ENCODE assay signal across 21 cellular contexts in genomic region chr6:63943826-63944225, GRCh38.
A peak's percentile ranks its signal among the peaks of the same experiment; 100 is the strongest.
DNase-seq lines count a peak whose midpoint lies in the region; ATAC-seq and TF ChIP-seq lines count a peak whose summit lies in the region.
"Had no signal": no experiment of that assay in that cellular context is flagged by ENCODE, and none has a peak within 500 bp of the region (broad histone marks: within the 10 kb centered on the region; RNA-seq: fewer than 3 reads in every experiment).

No MANE protein-coding gene starts in this region.

- H3K9ac ChIP-seq in neural progenitor cell: no peak overlapping the region

- no peaks in the 10 kb centered on the region for H3K9me2 ChIP-seq in GM23338 (ENCODE audit: insufficient read depth)

- no peak for TF ChIP-seq CTCF in GM23338 (conservative IDR thresholded peaks at IDR 0.05; ENCODE audit: low read depth in 2 of 2)
- no peak for TF ChIP-seq CTCF in WTC11 (IDR thresholded peaks at IDR 0.05)
- TF ChIP-seq CTCF in neural progenitor cell (IDR thresholded peaks at IDR 0.05): no peak

- H3K4me2 ChIP-seq in GM23338 (0 out of 2 replicates have a peak overlapping the region, but pooled peaks have one; percentile 31), neural progenitor cell (peak overlapping the region; percentile 62)

- CTCF ChIA-PET in WTC11 (lab: Charles Lee): interaction anchor here (1.0 kb wide), 1 partner anchor 17 kb away, joined by 3 read pairs; no protein-coding TSS in a partner anchor

- WGBS in iPS DF 6.9 (ENCODE audit: insufficient coverage, insufficient read length): no CpG with 5 or more reads among the region's 1 CpG

- H2AFZ ChIP-seq in GM23338: no peak overlapping the region
- no peak overlapping the region for H2AFZ ChIP-seq in neural progenitor cell (replicated peaks)

- H3K27me3 ChIP-seq in GM23338 (ENCODE audit: insufficient read depth) (no peaks in the 10 kb centered on the region), iPS DF 6.9 (ENCODE audit: control insufficient read depth, insufficient read depth, low read length) (no peaks in the 10 kb centered on the region), neural progenitor cell (no peaks in the 10 kb centered on the region)
- H3K27me3 ChIP-seq: Peyer's patch, SJSA1 had no signal

- peaks cover 18% of the 10 kb centered on the region for H3K4me1 Mint-ChIP-seq in GM23338
- peaks cover 23% of the 10 kb centered on the region for H3K4me1 Mint-ChIP-seq in WTC11
- H3K4me1 Mint-ChIP-seq in neural progenitor cell: peaks cover 47% of the 10 kb centered on the region
- H3K4me1 Mint-ChIP-seq: B cell; CD4-positive, CD25-positive, alpha-beta regulatory T cell had no signal

- POLR2A ChIA-PET in WTC11 (lab: Charles Lee): no interaction called here

- H3K36me3 ChIP-seq in GM23338 (ENCODE audit: insufficient read depth): no peaks in the 10 kb centered on the region
- no peaks in the 10 kb centered on the region for H3K36me3 ChIP-seq in iPS DF 6.9 (ENCODE audit: control insufficient read depth, insufficient read depth, low read length)
- H3K36me3 ChIP-seq in neural progenitor cell: no peaks in the 10 kb centered on the region
- H3K36me3 ChIP-seq: Peyer's patch, SJSA1 had no signal

- H3K9me3 ChIP-seq in iPS DF 6.9 (ENCODE audit: control insufficient read depth, insufficient read depth, low read length) (no peaks in the 10 kb centered on the region), neural progenitor cell (ENCODE audit: low read depth) (no peaks in the 10 kb centered on the region)
- H3K9me3 ChIP-seq: Peyer's patch, SJSA1 had no signal

- H3K4me3 Mint-ChIP-seq in GM23338 (no peak overlapping the region), WTC11 (no peak overlapping the region), neural progenitor cell (no peak overlapping the region)
- H3K4me3 Mint-ChIP-seq: B cell; CD4-positive, CD25-positive, alpha-beta regulatory T cell had no signal

- H3K4me3 ChIP-seq in GM23338 (no peak overlapping the region), iPS DF 6.9 (ENCODE audit: low read length) (no peak overlapping the region), neural progenitor cell (no peak overlapping the region)
- H3K4me3 ChIP-seq: Peyer's patch, SJSA1 had no signal

- H3F3A ChIP-seq in GM23338 (replicated peaks; ENCODE audit: low read depth): no peaks in the 10 kb centered on the region
- peaks cover 40% of the 10 kb centered on the region for H3F3A ChIP-seq in neural progenitor cell (ENCODE audit: low read depth)

- H3K36me3 Mint-ChIP-seq in GM23338 (ENCODE audit: low read depth) (peaks cover 4% of the 10 kb centered on the region), WTC11 (peaks cover 15% of the 10 kb centered on the region), neural progenitor cell (no peaks in the 10 kb centered on the region)
- H3K36me3 Mint-ChIP-seq: CD4-positive, CD25-positive, alpha-beta regulatory T cell had no signal

- H3K27ac Mint-ChIP-seq in GM23338 (peak overlapping the region; percentile 89), WTC11 (peak overlapping the region; percentile 60; the same call in 1 of the 2 replicates), neural progenitor cell (peak overlapping the region; percentile 97)
- H3K27ac Mint-ChIP-seq: B cell; CD4-positive, CD25-positive, alpha-beta regulatory T cell had no signal

- H4K20me1 ChIP-seq in GM23338 (replicated peaks; ENCODE audit: insufficient read depth) (no peaks in the 10 kb centered on the region), neural progenitor cell (ENCODE audit: low read depth) (no peaks in the 10 kb centered on the region)

- H3K27me3 Mint-ChIP-seq in GM23338 (ENCODE audit: insufficient read depth, low read depth, poor library complexity) (no peaks in the 10 kb centered on the region), WTC11 (ENCODE audit: low read depth) (no peaks in the 10 kb centered on the region; the same call in 1 of the 2 replicates), neural progenitor cell (ENCODE audit: insufficient read depth, low read depth) (no peaks in the 10 kb centered on the region)
- H3K27me3 Mint-ChIP-seq: B cell; CD4-positive, CD25-positive, alpha-beta regulatory T cell had no signal

- DNase-seq in GM23338 (ENCODE audit: low spot score) (peak; percentile 73), WTC11 (ENCODE audit: low spot score) (no peak), iPS DF 6.9 (ENCODE audit: low read depth, low spot score) (peak; percentile 45), neural progenitor cell (ENCODE audit: low spot score) (peak; percentile 77), glomerular visceral epithelial cell (ENCODE audit: extremely low spot score) (no peak)
- DNase-seq in activated CD8-positive, alpha-beta memory T cell treated with anti-CD3 and anti-CD28 coated beads, Interleukin-2, amount 50 U/mL, for 48 hours: no peak
- DNase-seq: CD4-positive, CD25-positive, alpha-beta regulatory T cell; DMS53; GOT3; MM.1S; NCI-H1092; NCI-H146; NCI-H2081; NCI-H2171 treated with DMSO at 0.1 percent for 48 hours; NCI-H446; NCI-H526 treated with DMSO at 0.1 percent for 48 hours; Peyer's patch had no signal

- ATAC-seq in GM23338 (peak; percentile 92), WTC11 (peak; percentile 95), HG03175 (IDR thresholded peaks at IDR 0.05; ENCODE audit: unreplicated experiment) (no peak)

- H3K79me2 ChIP-seq in GM23338 (replicated peaks; ENCODE audit: insufficient read depth) (no peaks in the 10 kb centered on the region), neural progenitor cell (ENCODE audit: low read depth) (no peaks in the 10 kb centered on the region)

- H3K27ac ChIP-seq in GM23338 (ENCODE audit: low read depth): peak overlapping the region; percentile 80
- no peak overlapping the region for H3K27ac ChIP-seq in iPS DF 6.9 (ENCODE audit: low read length)
- H3K27ac ChIP-seq in neural progenitor cell: peak overlapping the region; percentile 95
- H3K27ac ChIP-seq: HL-60, Peyer's patch, SJSA1 had no signal

- H3K4me1 ChIP-seq in GM23338 (ENCODE audit: insufficient read depth) (peaks cover 16% of the 10 kb centered on the region), iPS DF 6.9 (ENCODE audit: control insufficient read depth, insufficient read depth, low read length) (no peaks in the 10 kb centered on the region), neural progenitor cell (peaks cover 65% of the 10 kb centered on the region)
- H3K4me1 ChIP-seq: Peyer's patch, SJSA1 had no signal

- H3K9me3 Mint-ChIP-seq in GM23338 (peaks cover 3% of the 10 kb centered on the region; the same call in 2 of the 3 replicates), WTC11 (peaks cover 27% of the 10 kb centered on the region), neural progenitor cell (peaks cover 8% of the 10 kb centered on the region)

TF ChIP-seq in GM23338, 12 proteins besides CTCF, POLR2A, EP300 and RAD21 (continues in another document):
- TF ChIP-seq POLR2AphosphoS5 (IDR thresholded peaks at IDR 0.05; ENCODE audit: low read depth) (no peak), ZNF114 (CRISPR knock-in tag; IDR thresholded peaks at IDR 0.05) (no peak), NANOG (IDR thresholded peaks at IDR 0.05; ENCODE audit: borderline replicate concordance) (no peak; the same call in 1 of the 2 replicates)

TF ChIP-seq in WTC11, 78 proteins besides CTCF, POLR2A, EP300 and RAD21:
- TF ChIP-seq ZNF317 (CRISPR knock-in tag; IDR thresholded peaks at IDR 0.05; ENCODE audit: borderline replicate concordance, low read depth) (no peak), USF2 (CRISPR knock-in tag; IDR thresholded peaks at IDR 0.05) (0 out of 2 replicates have a peak, but pooled peaks have one; percentile 24), USF1 (CRISPR knock-in tag; IDR thresholded peaks at IDR 0.05) (0 out of 2 replicates have a peak, but pooled peaks have one; percentile 15), SMAD4 (CRISPR knock-in tag; IDR thresholded peaks at IDR 0.05) (no peak), ZSCAN18 (CRISPR knock-in tag; IDR thresholded peaks at IDR 0.05) (no peak)
TF ChIP-seq in WTC11: peak in this region for 2.

Comparison
In these comparisons a context has a peak if more than half of its experiments do, and no peak if none do; other contexts are left out.
1. DNase-seq: peak in GM23338 (single experiment), iPS DF 6.9 (single experiment) and neural progenitor cell (single experiment); none in WTC11 (single experiment), glomerular visceral epithelial cell (single experiment) and activated CD8-positive, alpha-beta memory T cell treated with anti-CD3 and anti-CD28 coated beads, Interleukin-2, amount 50 U/mL, for 48 hours (single experiment).
2. Peak in every context shown above with its lines, with median percentiles within 50 percentile points of each other: H3K27ac Mint-ChIP-seq.